In the genomic region with DNA sequence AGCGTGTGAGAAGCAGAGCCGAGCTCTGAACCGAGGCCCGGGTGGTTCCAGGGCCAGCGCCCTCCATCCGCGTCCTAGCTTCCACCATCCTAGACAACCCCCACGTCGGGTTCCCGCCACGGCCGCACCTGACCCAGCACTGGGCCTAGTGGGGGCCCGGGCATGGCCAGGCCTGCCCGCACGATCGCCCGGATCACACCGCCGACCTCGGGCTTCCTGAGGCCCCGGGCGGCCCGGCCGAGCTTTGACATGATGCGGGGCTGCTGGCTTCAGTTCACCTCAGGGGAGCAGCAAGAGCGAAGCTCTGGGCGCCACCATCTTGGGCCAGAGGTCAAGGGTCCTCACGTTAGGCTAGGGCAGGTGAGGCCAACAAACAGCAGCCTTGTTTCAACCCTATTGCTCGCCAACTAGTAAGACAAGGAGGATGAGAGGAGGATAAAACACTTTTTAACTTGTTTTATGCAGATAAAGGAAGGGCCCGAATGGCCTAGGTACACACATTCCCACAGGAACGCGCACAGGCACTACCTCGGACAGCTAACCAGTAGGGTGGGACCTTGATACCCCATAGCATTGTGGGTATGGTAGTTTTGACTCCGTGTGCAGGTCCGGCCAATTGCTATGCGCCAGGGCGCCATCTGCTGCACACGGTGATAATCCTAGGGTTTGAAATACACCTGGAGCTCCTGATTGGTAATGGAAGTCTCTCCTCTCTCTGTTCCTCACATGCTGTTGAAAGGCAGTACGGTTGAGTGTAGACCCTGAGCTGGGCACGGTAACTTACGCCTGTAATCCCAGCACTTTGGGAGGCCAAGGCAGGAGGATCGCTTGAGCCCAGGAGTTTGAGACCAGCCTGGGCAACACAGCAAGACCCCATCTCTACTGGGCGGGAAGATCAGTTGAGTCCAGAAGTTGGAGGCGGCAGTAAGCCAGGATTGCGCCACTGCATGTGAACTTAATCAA, we compare ENCODE assay signal across 8 cellular contexts.
DNase-seq lines count a peak whose midpoint lies in the region; ATAC-seq and TF ChIP-seq lines count a peak whose summit lies in the region.

A gene (minus strand): TSS at position 345 of the 963 bp plus-strand sequence. CDS start 94 bp downstream, at position 251.

- H3K4me3 ChIP-seq in AG09309 (ENCODE audit: control insufficient read depth, low read depth, low read length) = peak within 1 kb of the TSS; percentile 87

- H3K9me3 Mint-ChIP-seq in central memory CD8-positive, alpha-beta T cell = no peaks in the 10 kb centered on the region

- peak within 1 kb of the TSS; percentile 75 for H3K27ac Mint-ChIP-seq in central memory CD8-positive, alpha-beta T cell (ENCODE audit: low read depth)

- peak; percentile 70 for TF ChIP-seq CTCF in AG09309 (IDR thresholded peaks at IDR 0.05; ENCODE audit: control insufficient read depth, insufficient read depth, low read depth, low read length, missing control alignments)

- peak within 1 kb of the TSS; percentile 86 for H3K4me3 Mint-ChIP-seq in central memory CD8-positive, alpha-beta T cell

- peaks cover 11% of the 10 kb centered on the region for H3K27me3 Mint-ChIP-seq in central memory CD8-positive, alpha-beta T cell

- DNase-seq in AG09309 (ENCODE audit: low read depth) (peak; percentile 73), NCI-H345 (lab: John Stamatoyannopoulos, UW) (peak; percentile 96), islet precursor cell (peak; percentile 96)
- peak; percentile 73 to 84 (median 77) for DNase-seq in activated CD4-positive, CD25-positive, alpha-beta regulatory T cell (lab: John Stamatoyannopoulos, UW)
- DNase-seq in central memory CD8-positive, alpha-beta T cell (ENCODE audit: low spot score in 2 of 2) = peak; percentile 79 to 85
- peak; percentile 75 to 85 for DNase-seq in stimulated activated CD4-positive, alpha-beta T cell treated with anti-CD3 and anti-CD28 coated beads, Interleukin-15, amount 100 ng/mL, for 1 hour (ENCODE audit: low read depth in 1 of 2, low spot score in 1 of 2)

- ATAC-seq in GM18909 (IDR thresholded peaks at IDR 0.05; ENCODE audit: poor library complexity, unreplicated experiment) (peak; percentile 93), HG03196 (IDR thresholded peaks at IDR 0.05; ENCODE audit: unreplicated experiment) (peak; percentile 92)
- ATAC-seq in central memory CD8-positive, alpha-beta T cell (replicated peaks; ENCODE audit: extremely low read depth, poor library complexity, severe bottlenecking) = peak; percentile 96

- H3K36me3 Mint-ChIP-seq in central memory CD8-positive, alpha-beta T cell (ENCODE audit: insufficient read depth) = peaks cover 17% of the 10 kb centered on the region

- H3K4me1 Mint-ChIP-seq in central memory CD8-positive, alpha-beta T cell = peaks cover 13% of the 10 kb centered on the region

Comparison
In these comparisons a context has a peak if more than half of its experiments do, and no peak if none do; other contexts are left out.
1. Peak in every context shown above with its lines: DNase-seq, ATAC-seq and H3K4me3 ChIP-seq.